ENCODE assay signal across 14 cellular contexts in the genomic region with DNA sequence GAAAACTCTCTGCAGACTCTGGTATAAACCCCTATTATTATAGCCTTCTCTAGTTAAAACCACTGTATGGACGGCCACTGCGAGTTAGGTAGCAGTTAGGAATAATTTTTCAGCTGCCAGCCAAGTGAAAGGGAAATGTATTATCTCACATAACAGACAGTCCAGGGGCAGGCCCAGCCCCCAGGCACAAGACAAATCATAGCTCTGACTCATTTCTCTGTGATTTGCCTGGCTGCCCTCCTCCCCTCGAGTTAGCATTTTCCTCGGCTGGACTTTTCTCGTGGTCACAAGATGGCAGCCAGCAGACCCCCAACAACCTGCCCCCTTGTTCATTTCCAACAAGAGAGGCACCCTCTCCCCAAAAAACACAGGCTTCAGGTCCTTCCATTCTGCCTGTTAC. TPM values are rescaled to one million over a fixed set of nuclear protein-coding genes. Genes with fewer than 3 reads are reported as not detected.
DNase-seq lines count a peak whose midpoint lies in the region; ATAC-seq, FAIRE-seq and TF ChIP-seq lines count a peak whose summit lies in the region.
"Had no signal": no experiment of that assay in that cellular context is flagged by ENCODE, and none has a peak within 500 bp of the region (broad histone marks: within the 10 kb centered on the region; RNA-seq: fewer than 3 reads in every experiment).

No MANE protein-coding gene starts in this region.

- no peak for TF ChIP-seq RAD21 in K562 (CRISPR knock-in tag; conservative IDR thresholded peaks at IDR 0.05 in 1 of 2, IDR thresholded peaks at IDR 0.05 in 1 of 2)

- in situ Hi-C loops in K562 (cut with MboI) = no loop called here

- no peak for TF ChIP-seq POLR2A in K562 (conservative IDR thresholded peaks at IDR 0.05)
- TF ChIP-seq POLR2A in tibial nerve (IDR thresholded peaks at IDR 0.05) = no peak

- TF ChIP-seq CTCF in K562 (IDR thresholded peaks at IDR 0.05 in 2 of 3, conservative IDR thresholded peaks at IDR 0.05 in 1 of 3; ENCODE audit: insufficient read depth in 2 of 3, low read depth in 1 of 3, low read length in 3 of 3) (no peak), right atrium auricular region (IDR thresholded peaks at IDR 0.05) (no peak), tibial nerve (IDR thresholded peaks at IDR 0.05) (no peak)

- H3K9me3 ChIP-seq in K562 (replicated peaks; ENCODE audit: control insufficient read depth, insufficient read depth, low read depth, low read length) = no peaks in the 10 kb centered on the region
- peaks cover 0 to 12% of the 10 kb centered on the region in 2 donors for H3K9me3 ChIP-seq in right atrium auricular region
- peaks cover 0 to 7% (median 3%) of the 10 kb centered on the region in 4 donors for H3K9me3 ChIP-seq in tibial nerve
- no peaks in the 10 kb centered on the region for H3K9me3 ChIP-seq in T-helper 17 cell (ENCODE audit: control insufficient read depth, low read length, poor library complexity, severe bottlenecking)

- H3K4me1 ChIP-seq in K562 (replicated peaks in 1 of 2; ENCODE audit: control insufficient read depth in 2 of 2, insufficient read depth in 2 of 2, low read length in 2 of 2) (no peaks in the 10 kb centered on the region), right atrium auricular region (peaks cover 0 to 17% of the 10 kb centered on the region in 2 donors), tibial nerve (peaks cover 0 to 63% (median 2%) of the 10 kb centered on the region in 4 donors)

- H3K27me3 Mint-ChIP-seq in T-helper 17 cell = peaks cover 48% of the 10 kb centered on the region

- H3K36me3 ChIP-seq in K562 (ENCODE audit: control insufficient read depth, insufficient read depth, low read length) = no peaks in the 10 kb centered on the region
- no peaks in the 10 kb centered on the region for H3K36me3 ChIP-seq in right atrium auricular region
- no peaks in the 10 kb centered on the region for H3K36me3 ChIP-seq in tibial nerve
- H3K36me3 ChIP-seq: spleen had no signal

- no peaks in the 10 kb centered on the region for H3K9me1 ChIP-seq in K562 (ENCODE audit: control insufficient read depth, insufficient read depth, low read length)

- no peak overlapping the region for H3K4me3 ChIP-seq in K562
- no peak overlapping the region for H3K4me3 ChIP-seq in right atrium auricular region
- no peak overlapping the region for H3K4me3 ChIP-seq in tibial nerve
- H3K4me3 ChIP-seq: spleen had no signal

- ATAC-seq in K562 (no peak), GM19328 (IDR thresholded peaks at IDR 0.05; ENCODE audit: unreplicated experiment) (no peak), GM19035 (IDR thresholded peaks at IDR 0.05; ENCODE audit: unreplicated experiment) (no peak), T-helper 17 cell (no peak)

- intact Hi-C loops in K562 (cut with micrococcal nuclease) = no loop called here

- H3K4me2 ChIP-seq in K562 (ENCODE audit: insufficient read depth, low read length) = no peak overlapping the region

- no peaks in the 10 kb centered on the region for H3K4me1 Mint-ChIP-seq in T-helper 17 cell

- no peaks in the 10 kb centered on the region for H4K20me1 ChIP-seq in K562 (replicated peaks; ENCODE audit: control insufficient read depth, insufficient read depth, low read length)

- FAIRE-seq in HTR-8/SVneo (lab: Jason Lieb, UNC) (peak; percentile 85), K562 (lab: Jason Lieb, UNC) (no peak)
- FAIRE-seq: TTC549 had no signal

- TF ChIP-seq EP300 in K562 (IDR thresholded peaks at IDR 0.05; ENCODE audit: low read length) = no peak
- peak in 1 of 2 donors; percentile 9 for TF ChIP-seq EP300 in tibial nerve (IDR thresholded peaks at IDR 0.05)

- 4% methylated on average over 5 of the region's 5 CpGs for WGBS in K562 (ENCODE audit: insufficient coverage, low coverage, missing lambda C conversion rate)
- WGBS in tibial nerve, 2 donors = 74 to 79% methylated on average over 5 of the region's 5 CpGs

- no peak overlapping the region for H3K4me3 Mint-ChIP-seq in T-helper 17 cell

- POLR2A ChIA-PET in K562 (lab: Yijun Ruan, JAX) = interaction anchor here (0.7 kb wide), 2 partner anchors 14 to 19 kb away, joined by 3 read pairs; no protein-coding TSS in a partner anchor

- CTCF ChIA-PET in K562 (lab: Yijun Ruan, JAX; ENCODE audit: low intra/inter-chr PET ratio) = interaction anchor here (0.6 kb wide), 1 partner anchor 194 kb away, joined by 4 read pairs; no protein-coding TSS in a partner anchor

- H3K79me2 ChIP-seq in K562 (ENCODE audit: control insufficient read depth, insufficient read depth, low read length) = no peaks in the 10 kb centered on the region

- H3K27ac ChIP-seq in K562 (ENCODE audit: extremely low read depth, low read depth, low read length) (no peak overlapping the region), right atrium auricular region (peak overlapping the region; percentile 11 to 48), tibial nerve (peak overlapping the region; percentile 38 to 88 (median 74))
- H3K27ac ChIP-seq: spleen had no signal

- H3K36me3 Mint-ChIP-seq in T-helper 17 cell (ENCODE audit: low read depth) = no peaks in the 10 kb centered on the region

- no peak overlapping the region for H3K9ac ChIP-seq in K562 (ENCODE audit: insufficient read depth in 1 of 2, low read depth in 2 of 2, low read length in 2 of 2)

- DNase-seq in HTR-8/SVneo (ENCODE audit: insufficient read length, low spot score) = peak; percentile 63
- peak in 1 of 4 experiments; percentile 9 for DNase-seq in K562 (ENCODE audit: extremely low read depth in 1 of 4, low spot score in 3 of 4)
- DNase-seq in right atrium auricular region (ENCODE audit: low spot score) = peak; percentile 56
- no peak for DNase-seq in tibial nerve (ENCODE audit: low spot score in 2 of 2)
- no peak for DNase-seq in T-helper 17 cell
- DNase-seq: activated T-cell treated with anti-CD3 and anti-CD28 coated beads for 4 hours, DND-41, head of caudate nucleus, midbrain, NCI-H2081 treated with DMSO at 0.1 percent for 48 hours, spleen had no signal

- H2AFZ ChIP-seq in K562 (ENCODE audit: low read depth, low read length) = no peak overlapping the region

- H3K27me3 ChIP-seq in K562 (ENCODE audit: control insufficient read depth in 2 of 2, insufficient read depth in 2 of 2, low read length in 2 of 2) (peaks cover 0 to 2% of the 10 kb centered on the region in 2 experiments; a peak in 3 of 5 replicates), right atrium auricular region (no peaks in the 10 kb centered on the region), tibial nerve (no peaks in the 10 kb centered on the region)
- H3K27me3 ChIP-seq: spleen had no signal

- H3K27ac Mint-ChIP-seq in T-helper 17 cell = no peak overlapping the region

- BruUV-seq in K562 (replicated peaks; lab: Mats Ljungman, UMichigan) = no TSS peak

TF ChIP-seq in K562, 482 proteins besides CTCF, POLR2A, EP300 and RAD21:
- no peak for TF ChIP-seq KDM4B (IDR thresholded peaks at IDR 0.05; ENCODE audit: borderline replicate concordance in 2 of 2, low read depth in 1 of 2)
- TF ChIP-seq CBFA2T2 (conservative IDR thresholded peaks at IDR 0.05) = 0 out of 2 replicates have a peak, but pooled peaks have one; percentile 14
- peak; percentile 72 to 77 for TF ChIP-seq KDM1A (IDR thresholded peaks at IDR 0.05)
- 0 out of 2 replicates have a peak, but pooled peaks have one; percentile 23 for TF ChIP-seq FOSL1 (tag; conservative IDR thresholded peaks at IDR 0.05)
- TF ChIP-seq CBFA2T3 (IDR thresholded peaks at IDR 0.05) = peak; percentile 65
- peak; percentile 41; the same call in 1 of the 2 replicates for TF ChIP-seq BHLHE40 (IDR thresholded peaks at IDR 0.05; ENCODE audit: low read length)
- peak in 1 of 2 experiments; percentile 23; a peak in 1 of 4 replicates for TF ChIP-seq HDAC1 (IDR thresholded peaks at IDR 0.05)
- no peak for TF ChIP-seq MCM7 (IDR thresholded peaks at IDR 0.05)
- peak in 1 of 2 experiments; percentile 33; a peak in 1 of 4 replicates for TF ChIP-seq RCOR1 (IDR thresholded peaks at IDR 0.05; ENCODE audit: borderline replicate concordance in 1 of 2, low read depth in 2 of 2, low read length in 2 of 2)
- no peak for TF ChIP-seq MCM3 (IDR thresholded peaks at IDR 0.05)
TF ChIP-seq in K562: peak in this region for 7.

RNA-seq across cellular contexts. Expression of gene VIT, which starts 10.5 kb away (rescaled TPM):
- total RNA-seq in K562 (2011; cell fraction: chromatin; rRNA removed; ENCODE audit: low replicate concordance) = not detected in 2 replicates
- not detected in 2 replicates for total RNA-seq in K562 (2011; cell fraction: nucleolus; rRNA removed)
- not detected in 2 replicates for total RNA-seq in K562 (2011; cell fraction: nucleoplasm; rRNA removed)
- not detected in 2 replicates for total RNA-seq in K562 (2014; rRNA removed)
- not detected in 2 replicates for total RNA-seq in K562 (2014; rRNA removed; fragmentation: Illumina TruSeq; extraction: Trizol)
- not detected in 2 replicates for total RNA-seq in K562 (2015; rRNA removed; fragmentation: Illumina TruSeq; extraction: Trizol)
- total RNA-seq in K562 (2021) = not detected in 2 replicates
- not detected in 2 replicates for polyA plus RNA-seq in K562 (2011; rRNA removed)
- polyA plus RNA-seq in K562 (2011; cell fraction: cytosol; rRNA removed) = not detected in 2 replicates
- polyA plus RNA-seq in K562 (2011; cell fraction: nucleus; rRNA removed) = not detected in 2 replicates
- not detected in 2 replicates for polyA plus RNA-seq in K562 (2012)
- polyA plus RNA-seq in K562 (2014; fragmentation: Illumina TruSeq; extraction: Trizol) = not detected in 2 replicates
- polyA plus RNA-seq in K562 (2014; fragmentation: Nextera tagmentation; extraction: Ambion mirVana) = not detected
- not detected in 2 replicates for polyA plus RNA-seq in K562 (2014; rRNA removed)
- polyA minus RNA-seq in K562 (2011; rRNA and poly(A)+ RNA removed) = not detected in 2 replicates
- not detected in 2 replicates for polyA minus RNA-seq in K562 (2011; cell fraction: cytosol; rRNA and poly(A)+ RNA removed)
- polyA minus RNA-seq in K562 (2011; cell fraction: nucleus; rRNA and poly(A)+ RNA removed) = not detected in 2 replicates
- total RNA-seq in right atrium auricular region = 10 to 100 TPM; 12.3 to 16.9 TPM
- total RNA-seq in tibial nerve = 100 to 1,000 TPM in 3 of 4 donors, 10 to 100 TPM in 1; 55.2 to 201 (median 125) TPM
- not detected for total RNA-seq in T-helper 17 cell

Comparison
In these comparisons a context has a peak if more than half of its experiments do, and no peak if none do; other contexts are left out.
1. DNase-seq: peak in HTR-8/SVneo (single experiment) and right atrium auricular region (single experiment); none in tibial nerve (0 of 2) and T-helper 17 cell (0 of 3).
2. RNA of gene VIT, which starts 10.5 kb away (total RNA-seq): 55.2 to 201 TPM in tibial nerve and 12.3 to 16.9 TPM in right atrium auricular region; not detected in K562 and not detected in T-helper 17 cell; every median in the first group is over 10 times any median in the second.